9 cellular contexts compared by ENCODE assay signal in the genomic region with DNA sequence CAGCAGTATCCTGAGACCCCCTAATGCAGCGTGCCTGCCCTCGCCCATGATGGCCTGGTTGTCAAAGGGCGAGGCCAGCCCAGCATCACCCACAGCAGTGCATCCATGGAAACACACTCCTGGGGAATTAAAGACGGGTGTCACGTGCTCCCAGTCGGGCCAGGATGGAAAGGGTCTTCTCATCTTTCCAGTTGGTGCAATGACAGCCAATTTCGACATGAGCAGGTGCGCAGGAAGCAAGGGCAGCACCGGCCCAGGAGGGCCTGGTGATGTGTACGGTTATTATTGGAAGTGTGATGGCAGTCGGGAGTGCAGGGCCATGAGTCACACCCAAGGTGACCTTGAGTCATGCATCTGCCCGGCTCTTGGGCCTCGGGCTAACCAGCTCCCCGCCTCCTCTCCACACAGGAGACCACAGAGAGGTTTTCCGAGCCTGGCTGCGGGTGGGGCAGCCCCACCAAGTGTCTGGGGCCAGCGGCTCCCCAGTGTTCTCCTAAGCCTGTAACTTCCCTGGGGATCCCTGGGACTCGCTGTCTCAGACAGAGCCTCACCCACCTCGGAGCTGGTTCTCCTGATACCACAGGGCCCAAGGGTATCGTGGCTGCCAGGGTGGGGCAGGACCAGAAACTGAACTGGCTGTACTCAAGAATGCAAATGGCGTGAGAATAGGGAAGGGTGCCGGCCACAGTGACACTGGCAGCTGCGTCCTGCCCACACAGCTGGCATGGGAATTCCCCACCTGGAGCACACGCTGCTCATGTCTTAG.
DNase-seq lines count a peak whose midpoint lies in the region; ATAC-seq and TF ChIP-seq lines count a peak whose summit lies in the region.
"Had no signal": no experiment of that assay in that cellular context is flagged by ENCODE, and none has a peak within 500 bp of the region (broad histone marks: within the 10 kb centered on the region; RNA-seq: fewer than 3 reads in every experiment).

No MANE protein-coding gene starts in this region.

- peaks cover 12% of the 10 kb centered on the region for H3K4me1 Mint-ChIP-seq in progenitor cell of endocrine pancreas (ENCODE audit: low read depth)

- no peak overlapping the region for H3K4me3 ChIP-seq in breast epithelium
- H3K4me3 ChIP-seq in skeletal muscle satellite cell (ENCODE audit: low read length) = peak overlapping the region; percentile 35

- no peak overlapping the region for H3K27ac Mint-ChIP-seq in progenitor cell of endocrine pancreas

- no peak for TF ChIP-seq POLR2A in breast epithelium (IDR thresholded peaks at IDR 0.05)

- intact Hi-C loops in breast epithelium (cut with DNase I; ENCODE audit: low total_unique reads) = no loop called here

- no peak overlapping the region for H3K4me3 Mint-ChIP-seq in progenitor cell of endocrine pancreas (ENCODE audit: low read depth)
- H3K4me3 Mint-ChIP-seq: activated naive CD8-positive, alpha-beta T cell treated with anti-CD3 and anti-CD28 coated beads, Interleukin-2, amount 10 ng/mL, durations not matched to agents 7 days and 5 days had no signal

- H3K9me3 ChIP-seq in breast epithelium = no peaks in the 10 kb centered on the region
- no peaks in the 10 kb centered on the region for H3K9me3 ChIP-seq in skeletal muscle satellite cell (replicated peaks; ENCODE audit: low read length)

- DNase-seq in Caki2 (ENCODE audit: low read depth) = peak; percentile 64
- peak; percentile 66 to 81 for DNase-seq in NCI-H187 (lab: John Stamatoyannopoulos, UW)
- DNase-seq in breast epithelium (ENCODE audit: low spot score in 2 of 2) = peak in 1 of 2 donors; percentile 71
- no peak for DNase-seq in nucleus accumbens (lab: John Stamatoyannopoulos, UW)
- DNase-seq in progenitor cell of endocrine pancreas (ENCODE audit: low spot score, unreplicated experiment) = no peak
- DNase-seq: activated naive CD8-positive, alpha-beta T cell treated with anti-CD3 and anti-CD28 coated beads, Interleukin-2, amount 10 ng/mL, durations not matched to agents 7 days and 5 days had no signal

- no peaks in the 10 kb centered on the region for H3K36me3 Mint-ChIP-seq in progenitor cell of endocrine pancreas (ENCODE audit: insufficient read depth)
- H3K36me3 Mint-ChIP-seq: activated naive CD8-positive, alpha-beta T cell treated with anti-CD3 and anti-CD28 coated beads, Interleukin-2, amount 10 ng/mL, durations not matched to agents 7 days and 5 days had no signal

- peak overlapping the region; percentile 20 for H3K4me2 ChIP-seq in skeletal muscle satellite cell (ENCODE audit: low read length)

- peaks cover 13% of the 10 kb centered on the region for H3K27me3 Mint-ChIP-seq in progenitor cell of endocrine pancreas

- in situ Hi-C loops in Caki2 (cut with HindIII; ENCODE audit: low pct_unique_long_range_greater_than_20kb, low sequenced_read_pairs) = no loop called here

- H3K9me3 Mint-ChIP-seq in progenitor cell of endocrine pancreas (ENCODE audit: low read depth) = no peaks in the 10 kb centered on the region

- H3K27ac ChIP-seq in breast epithelium = peak overlapping the region; percentile 32 to 57

- H3K4me1 ChIP-seq in breast epithelium (no peaks in the 10 kb centered on the region), skeletal muscle satellite cell (ENCODE audit: control insufficient read depth, insufficient read depth, low read length) (peaks cover 16% of the 10 kb centered on the region)

- H3K36me3 ChIP-seq in breast epithelium = no peaks in the 10 kb centered on the region
- H3K36me3 ChIP-seq in skeletal muscle satellite cell (ENCODE audit: insufficient read depth, low read length) = no peaks in the 10 kb centered on the region

- no peak for TF ChIP-seq CTCF in breast epithelium (IDR thresholded peaks at IDR 0.05)
- TF ChIP-seq CTCF in progenitor cell of endocrine pancreas (IDR thresholded peaks at IDR 0.05; ENCODE audit: unreplicated experiment) = no peak

- ATAC-seq in GM21447 (IDR thresholded peaks at IDR 0.05; ENCODE audit: unreplicated experiment) (peak; percentile 69), HG02981 (IDR thresholded peaks at IDR 0.05; ENCODE audit: unreplicated experiment) (no peak)

- H3K27me3 ChIP-seq in breast epithelium (no peaks in the 10 kb centered on the region), skeletal muscle satellite cell (ENCODE audit: control insufficient read depth, insufficient read depth, low read length) (peaks cover 10% of the 10 kb centered on the region)

- H3K9ac ChIP-seq in skeletal muscle satellite cell (ENCODE audit: low read depth, low read length) = no peak overlapping the region

Comparison
In these comparisons a context has a peak if more than half of its experiments do, and no peak if none do; other contexts are left out.
1. DNase-seq: peak in Caki2 (single experiment) and NCI-H187 (2 of 2); none in nucleus accumbens (0 of 56) and progenitor cell of endocrine pancreas (single experiment).